Comparison of ENCODE assay signal across 21 cellular contexts in genomic region chr5:157351386-157352089, GRCh38.
DNase-seq lines count a peak whose midpoint lies in the region; ATAC-seq and TF ChIP-seq lines count a peak whose summit lies in the region.
"Had no signal": no experiment of that assay in that cellular context is flagged by ENCODE, and none has a peak within 500 bp of the region (broad histone marks: within the 10 kb centered on the region; RNA-seq: fewer than 3 reads in every experiment).

No MANE protein-coding gene starts in this region.

- CTCF ChIA-PET in CD8-positive, alpha-beta T cell (lab: Charles Lee): interaction anchor here (0.8 kb wide), 1 partner anchor 126 kb away, joined by 3 read pairs; no protein-coding TSS in a partner anchor

- H3K36me3 ChIP-seq in CD8-positive, alpha-beta T cell (ENCODE audit: insufficient read depth, low read length): peaks cover 35% of the 10 kb centered on the region
- H3K36me3 ChIP-seq in OCI-LY3 (replicated peaks; ENCODE audit: low read depth, low read length): peaks cover 2% of the 10 kb centered on the region
- H3K36me3 ChIP-seq: breast epithelium, lower lobe of right lung, SJCRH30 had no signal

- H3K79me2 ChIP-seq in OCI-LY3 (ENCODE audit: low read length): no peaks in the 10 kb centered on the region

- POLR2A ChIA-PET in CD8-positive, alpha-beta T cell (lab: Charles Lee): no interaction called here
- POLR2A ChIA-PET in naive thymus-derived CD8-positive, alpha-beta T cell (lab: Charles Lee): interaction anchor here (1.1 kb wide), 1 partner anchor 9 kb away, joined by 3 read pairs; no protein-coding TSS in a partner anchor

- no peak overlapping the region for H2AFZ ChIP-seq in OCI-LY3 (ENCODE audit: low read depth, low read length)
- H2AFZ ChIP-seq: PC-9 had no signal

- intact Hi-C loops in CD8-positive, alpha-beta T cell (cut with DNase I, micrococcal nuclease): loop anchor here in 1 of 2 experiments (2.0 kb wide), 1 partner anchor 13 kb away; no protein-coding TSS in a partner anchor
- intact Hi-C loops in activated T-helper 2 cell treated with anti-CD3 and anti-CD28 coated beads, Interferon-gamma antibody, Interleukin-2, Interleukin-4, amounts not matched to agents 10 μg/mL and 5 μg/mL and 100 μg/mL, durations not matched to agents 14 hours and 24 hours and 36 hours (cut with micrococcal nuclease): loop anchor here (1.0 to 5.0 kb wide), 4 partner anchors 41 to 246 kb away; no protein-coding TSS in a partner anchor

- H3K4me1 Mint-ChIP-seq in CD8-positive, alpha-beta T cell (ENCODE audit: low read depth): peaks cover 30% of the 10 kb centered on the region
- peaks cover 38% of the 10 kb centered on the region for H3K4me1 Mint-ChIP-seq in activated T-helper 2 cell treated with anti-CD3 and anti-CD28 coated beads, Interferon-gamma antibody, Interleukin-2, Interleukin-4, amounts not matched to agents 10 μg/mL and 5 μg/mL and 100 μg/mL, durations not matched to agents 14 hours and 24 hours and 36 hours (ENCODE audit: low read depth)
- peaks cover 17 to 49% (median 35%) of the 10 kb centered on the region in 4 donors for H3K4me1 Mint-ChIP-seq in naive thymus-derived CD8-positive, alpha-beta T cell

- no peak overlapping the region for H3K27ac ChIP-seq in CD8-positive, alpha-beta T cell (ENCODE audit: low read depth, low read length)
- H3K27ac ChIP-seq in OCI-LY3 (ENCODE audit: low read length): peak overlapping the region; percentile 11; the same call in 1 of the 2 replicates
- H3K27ac ChIP-seq: breast epithelium, lower lobe of right lung, PC-9, SJCRH30 had no signal

- peaks cover 90% of the 10 kb centered on the region for H3K36me3 Mint-ChIP-seq in CD8-positive, alpha-beta T cell
- H3K36me3 Mint-ChIP-seq in activated T-helper 2 cell treated with anti-CD3 and anti-CD28 coated beads, Interferon-gamma antibody, Interleukin-2, Interleukin-4, amounts not matched to agents 10 μg/mL and 5 μg/mL and 100 μg/mL, durations not matched to agents 14 hours and 24 hours and 36 hours (ENCODE audit: low read depth): peaks cover 84% of the 10 kb centered on the region
- H3K36me3 Mint-ChIP-seq in naive thymus-derived CD8-positive, alpha-beta T cell: peaks cover 6 to 93% (median 13%) of the 10 kb centered on the region in 3 donors

- H4K20me1 ChIP-seq in OCI-LY3 (ENCODE audit: insufficient read depth, low read length): no peaks in the 10 kb centered on the region

- H3K4me3 Mint-ChIP-seq in CD8-positive, alpha-beta T cell: no peak overlapping the region
- H3K4me3 Mint-ChIP-seq in activated T-helper 2 cell treated with anti-CD3 and anti-CD28 coated beads, Interferon-gamma antibody, Interleukin-2, Interleukin-4, amounts not matched to agents 10 μg/mL and 5 μg/mL and 100 μg/mL, durations not matched to agents 14 hours and 24 hours and 36 hours (ENCODE audit: low read depth): peak overlapping the region; percentile 20
- H3K4me3 Mint-ChIP-seq in naive thymus-derived CD8-positive, alpha-beta T cell: no peak overlapping the region
- H3K4me3 Mint-ChIP-seq: type B pancreatic cell had no signal

- no peak for ATAC-seq in CD8-positive, alpha-beta T cell
- ATAC-seq in naive thymus-derived CD8-positive, alpha-beta T cell: peak in 1 of 2 donors; percentile 30
- ATAC-seq in HG02852 (IDR thresholded peaks at IDR 0.05; ENCODE audit: unreplicated experiment): no peak
- ATAC-seq: lower lobe of right lung had no signal

- no peaks in the 10 kb centered on the region for H3K4me1 ChIP-seq in CD8-positive, alpha-beta T cell (ENCODE audit: insufficient read depth, low read length)
- peaks cover 12% of the 10 kb centered on the region for H3K4me1 ChIP-seq in OCI-LY3 (ENCODE audit: low read length)
- H3K4me1 ChIP-seq: breast epithelium, lower lobe of right lung, SJCRH30 had no signal

- no peak overlapping the region for H3K9ac ChIP-seq in OCI-LY3 (ENCODE audit: low read length)

- H3K9me3 Mint-ChIP-seq in CD8-positive, alpha-beta T cell: no peaks in the 10 kb centered on the region
- H3K9me3 Mint-ChIP-seq in activated T-helper 2 cell treated with anti-CD3 and anti-CD28 coated beads, Interferon-gamma antibody, Interleukin-2, Interleukin-4, amounts not matched to agents 10 μg/mL and 5 μg/mL and 100 μg/mL, durations not matched to agents 14 hours and 24 hours and 36 hours: no peaks in the 10 kb centered on the region
- H3K9me3 Mint-ChIP-seq in naive thymus-derived CD8-positive, alpha-beta T cell: no peaks in the 10 kb centered on the region
- H3K9me3 Mint-ChIP-seq: type B pancreatic cell had no signal

- H3K9me3 ChIP-seq in CD8-positive, alpha-beta T cell (ENCODE audit: low read length): no peaks in the 10 kb centered on the region
- no peaks in the 10 kb centered on the region for H3K9me3 ChIP-seq in OCI-LY3 (ENCODE audit: insufficient read depth, low read length)
- H3K9me3 ChIP-seq: breast epithelium, lower lobe of right lung, SJCRH30, spleen had no signal

- no peak overlapping the region for H3K4me3 ChIP-seq in CD8-positive, alpha-beta T cell (ENCODE audit: low read depth, low read length)
- no peak overlapping the region for H3K4me3 ChIP-seq in OCI-LY3 (ENCODE audit: low read length)
- H3K4me3 ChIP-seq: breast epithelium, lower lobe of right lung, PC-9, SJCRH30, spleen had no signal

- H3K4me2 ChIP-seq in OCI-LY3 (ENCODE audit: low read length): peak overlapping the region; percentile 3
- H3K4me2 ChIP-seq: PC-9 had no signal

- H3K27me3 ChIP-seq in CD8-positive, alpha-beta T cell (ENCODE audit: insufficient read depth, low read length): no peaks in the 10 kb centered on the region
- no peaks in the 10 kb centered on the region for H3K27me3 ChIP-seq in OCI-LY3 (ENCODE audit: low read depth, low read length)
- H3K27me3 ChIP-seq: breast epithelium, SJCRH30, spleen had no signal

- peak overlapping the region; percentile 80 for H3K27ac Mint-ChIP-seq in CD8-positive, alpha-beta T cell
- peak overlapping the region; percentile 82 for H3K27ac Mint-ChIP-seq in activated T-helper 2 cell treated with anti-CD3 and anti-CD28 coated beads, Interferon-gamma antibody, Interleukin-2, Interleukin-4, amounts not matched to agents 10 μg/mL and 5 μg/mL and 100 μg/mL, durations not matched to agents 14 hours and 24 hours and 36 hours
- peak overlapping the region in 9 of 10 donors; percentile 29 to 82 (median 68) for H3K27ac Mint-ChIP-seq in naive thymus-derived CD8-positive, alpha-beta T cell
- H3K27ac Mint-ChIP-seq: progenitor cell of endocrine pancreas, type B pancreatic cell had no signal

- DNase-seq in CD8-positive, alpha-beta T cell: no peak
- DNase-seq in activated T-helper 2 cell treated with anti-CD3 and anti-CD28 coated beads, Interferon-gamma antibody, Interleukin-2, Interleukin-4, amounts not matched to agents 10 μg/mL and 5 μg/mL and 100 μg/mL, durations not matched to agents 14 hours and 24 hours and 36 hours (ENCODE audit: low spot score): no peak
- DNase-seq in naive thymus-derived CD8-positive, alpha-beta T cell: no peak
- DNase-seq in NOMO-1 treated with DMSO at 0.1 percent for 48 hours (lab: John Stamatoyannopoulos, UW; ENCODE audit: unreplicated experiment) (no peak), NCI-H2227 (lab: John Stamatoyannopoulos, UW; ENCODE audit: unreplicated experiment) (no peak), NCI-H526 treated with DMSO at 0.1 percent for 48 hours (lab: John Stamatoyannopoulos, UW) (no peak)
- DNase-seq: AML-193, DMS 273 treated with DMSO at 0.1 percent for 48 hours, GF-D8, lower lobe of right lung, NCI-H2081 treated with DMSO at 0.1 percent for 48 hours, NCI-H524 treated with DMSO at 0.1 percent for 48 hours, PC-9, SJCRH30, spleen, T-helper 9 cell had no signal

- no peaks in the 10 kb centered on the region for H3K27me3 Mint-ChIP-seq in CD8-positive, alpha-beta T cell (ENCODE audit: low read depth)
- H3K27me3 Mint-ChIP-seq in activated T-helper 2 cell treated with anti-CD3 and anti-CD28 coated beads, Interferon-gamma antibody, Interleukin-2, Interleukin-4, amounts not matched to agents 10 μg/mL and 5 μg/mL and 100 μg/mL, durations not matched to agents 14 hours and 24 hours and 36 hours (ENCODE audit: low read depth): no peaks in the 10 kb centered on the region
- H3K27me3 Mint-ChIP-seq in naive thymus-derived CD8-positive, alpha-beta T cell: no peaks in the 10 kb centered on the region
- H3K27me3 Mint-ChIP-seq: progenitor cell of endocrine pancreas, type B pancreatic cell had no signal

- TF ChIP-seq CTCF in CD8-positive, alpha-beta T cell (IDR thresholded peaks at IDR 0.05): no peak
- no peak for TF ChIP-seq CTCF in OCI-LY3 (IDR thresholded peaks at IDR 0.05; ENCODE audit: low read depth, low read length)
